22 cellular contexts compared by ENCODE assay signal in the genomic region with DNA sequence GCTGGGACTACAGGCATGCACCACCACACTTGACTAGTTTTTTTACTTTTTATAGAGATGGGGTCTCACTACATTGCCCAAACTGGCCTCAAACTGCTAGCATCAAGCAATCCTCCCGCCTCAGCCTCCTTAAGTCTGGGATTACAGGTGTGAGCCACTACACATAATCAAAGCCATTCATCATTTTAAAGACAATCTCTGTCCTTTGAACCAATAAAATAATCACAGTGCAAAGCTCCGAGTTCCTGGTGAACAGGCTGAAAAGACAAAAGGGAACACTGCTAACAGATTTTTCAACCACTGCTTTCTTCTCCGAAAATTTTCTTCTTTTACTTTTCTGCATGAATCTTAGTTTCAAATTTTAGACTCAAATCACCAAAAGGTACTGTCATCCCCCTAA.
"Had no signal": no experiment of that assay in that cellular context is flagged by ENCODE, and none has a peak within 500 bp of the region (broad histone marks: within the 10 kb centered on the region; RNA-seq: fewer than 3 reads in every experiment).

No MANE protein-coding gene starts in this region.

- H3K4me1 ChIP-seq: prostate gland, uterus had no signal

- DNase-seq: effector CD8-positive, alpha-beta T cell; foreskin fibroblast; gastrocnemius medialis; head of caudate nucleus; kidney; left lung; mesendoderm; midbrain; naive thymus-derived CD8-positive, alpha-beta T cell; nephron progenitor cell; nucleus accumbens; stimulated activated CD4-positive, alpha-beta T cell treated with anti-CD3 and anti-CD28 coated beads, Interleukin-4, amount 100 ng/mL, for 4 hours; stimulated activated naive CD8-positive, alpha-beta T cell treated with anti-CD3 and anti-CD28 coated beads, Interleukin-15, Interleukin-2, amounts not matched to agents 100 U/mL and 50 U/mL, for 24 hours; substantia nigra; upper lobe of right lung; uterus had no signal

- H3K4me3 ChIP-seq: gastrocnemius medialis, left lung, prostate gland, right atrium auricular region, thoracic aorta, tibial nerve, upper lobe of right lung, uterus had no signal

- H3K27me3 ChIP-seq: gastrocnemius medialis, left lung, right atrium auricular region, tibial nerve, upper lobe of right lung, uterus had no signal

- H3K27ac ChIP-seq: gastrocnemius medialis, left lung, prostate gland, right atrium auricular region, thoracic aorta, tibial nerve, upper lobe of right lung, uterus had no signal

- H3K9me3 ChIP-seq: gastrocnemius medialis, left lung, prostate gland, right atrium auricular region, thoracic aorta, tibial nerve, upper lobe of right lung, uterus had no signal

- ATAC-seq: gastrocnemius medialis; left lung; naive thymus-derived CD8-positive, alpha-beta T cell; sciatic nerve; stimulated activated memory B cell treated with anti-CD40 and anti-IgM and Interleukin-4, amounts not matched to agents 10 μg/mL and 1 μg/mL and 100 μg/mL, for 72 hours; stimulated activated naive CD8-positive, alpha-beta T cell treated with anti-CD3 and anti-CD28 coated beads, Interleukin-15, Interleukin-2, amounts not matched to agents 100 U/mL and 50 U/mL, for 24 hours; upper lobe of right lung had no signal

- H3K36me3 ChIP-seq: gastrocnemius medialis, left lung, prostate gland, right atrium auricular region, thoracic aorta, tibial nerve, upper lobe of right lung, uterus had no signal
